8 cellular contexts compared by ENCODE assay signal in the genomic region with DNA sequence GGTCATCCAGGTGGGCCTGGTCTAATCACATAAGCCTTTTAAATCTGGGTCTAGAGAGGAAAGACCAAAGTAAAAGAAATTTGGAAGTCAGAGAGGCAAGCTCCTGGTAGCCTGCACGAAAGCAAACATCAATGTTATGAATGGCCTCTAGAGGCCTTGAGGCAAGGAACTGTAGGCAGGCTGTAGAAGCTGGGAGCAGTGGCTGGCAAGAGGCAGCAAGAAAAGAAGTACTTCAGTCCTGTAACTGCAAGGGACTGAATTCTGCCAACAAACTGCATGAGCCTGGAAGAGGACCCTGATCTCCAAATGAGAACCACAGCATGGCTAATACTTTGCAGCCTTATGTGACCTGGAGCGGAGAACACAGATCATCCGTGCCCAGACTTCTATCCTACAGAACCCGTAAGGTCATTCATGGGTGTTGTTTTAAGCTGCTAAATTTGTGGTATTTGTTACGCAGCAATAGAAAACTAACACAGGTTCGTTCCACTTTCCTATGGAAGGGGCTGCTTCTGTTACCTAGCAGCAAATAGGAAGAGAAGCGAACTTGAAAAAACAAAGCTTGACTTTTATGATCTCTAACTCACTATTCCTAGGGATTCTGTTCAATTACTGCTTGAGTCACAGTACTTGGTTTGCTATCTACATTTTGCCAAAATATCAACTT. TPM values are rescaled to one million over a fixed set of nuclear protein-coding genes. Genes with fewer than 3 reads are reported as not detected.
DNase-seq lines count a peak whose midpoint lies in the region; ATAC-seq and TF ChIP-seq lines count a peak whose summit lies in the region.

No MANE protein-coding gene starts in this region.

- no peaks in the 10 kb centered on the region for H3K27me3 Mint-ChIP-seq in type B pancreatic cell

- peaks cover 0 to 19% (median 7%) of the 10 kb centered on the region in 9 donors for H3K36me3 ChIP-seq in heart left ventricle

- TF ChIP-seq CTCF in heart left ventricle (IDR thresholded peaks at IDR 0.05) (no peak), type B pancreatic cell (conservative IDR thresholded peaks at IDR 0.05) (peak; percentile 24)

- no peak for TF ChIP-seq POLR2A in heart left ventricle (IDR thresholded peaks at IDR 0.05)

- peak overlapping the region; percentile 97 for H3K4me3 Mint-ChIP-seq in type B pancreatic cell

- peaks cover 0 to 72% (median 55%) of the 10 kb centered on the region in 12 donors for H3K4me1 ChIP-seq in heart left ventricle

- peak overlapping the region; percentile 65 to 98 (median 85) for H3K4me3 ChIP-seq in heart left ventricle

- peaks cover 32 to 49% of the 10 kb centered on the region in 2 donors for H3K36me3 Mint-ChIP-seq in activated naive CD4-positive, alpha-beta T cell treated with anti-CD3 and anti-CD28 coated beads, Interleukin-2, amount 50 U/mL, for 72 hours
- H3K36me3 Mint-ChIP-seq in type B pancreatic cell, result peaks cover 6% of the 10 kb centered on the region

- no peaks in the 10 kb centered on the region for H3K9me3 ChIP-seq in heart left ventricle

- no peaks in the 10 kb centered on the region for H3K9me3 Mint-ChIP-seq in activated naive CD4-positive, alpha-beta T cell treated with anti-CD3 and anti-CD28 coated beads, Interleukin-2, amount 50 U/mL, for 72 hours
- H3K9me3 Mint-ChIP-seq in type B pancreatic cell, result no peaks in the 10 kb centered on the region

- H3K4me1 Mint-ChIP-seq in type B pancreatic cell (ENCODE audit: unreplicated experiment), result peaks cover 32% of the 10 kb centered on the region

- peak overlapping the region; percentile 55 to 98 for H3K27ac Mint-ChIP-seq in activated naive CD4-positive, alpha-beta T cell treated with anti-CD3 and anti-CD28 coated beads, Interleukin-2, amount 50 U/mL, for 72 hours
- H3K27ac Mint-ChIP-seq in type B pancreatic cell, result peak overlapping the region; percentile 97

- peak overlapping the region; percentile 11 to 100 (median 98) for H3K27ac ChIP-seq in heart left ventricle

- DNase-seq in heart left ventricle (no peak), Right ventricle myocardium superior (no peak), kidney tubule cell (ENCODE audit: low spot score) (peak; percentile 26), type B pancreatic cell (ENCODE audit: extremely low spot score, unreplicated experiment) (no peak), AG08395 (ENCODE audit: low spot score) (no peak)
- no peak for DNase-seq in activated naive CD4-positive, alpha-beta T cell treated with anti-CD3 and anti-CD28 coated beads, Interleukin-2, amount 50 U/mL, for 72 hours (ENCODE audit: low spot score in 2 of 2)

- intact Hi-C loops in heart left ventricle (cut with DNase I), result loop anchor here in 2 of 10 donors (10.0 kb wide), 2 partner anchors 251 to 431 kb away; partner anchors contain the start of genes KDM3A (in 1 of the 2) and RNF103 (in 1 of the 2)
- intact Hi-C loops in Right ventricle myocardium superior (cut with DNase I), result no loop called here

- ATAC-seq in heart left ventricle (no peak), Right ventricle myocardium superior (ENCODE audit: poor library complexity) (no peak), GM21447 (IDR thresholded peaks at IDR 0.05; ENCODE audit: unreplicated experiment) (no peak), GM18870 (IDR thresholded peaks at IDR 0.05; ENCODE audit: unreplicated experiment) (no peak)
- no peak for ATAC-seq in activated naive CD4-positive, alpha-beta T cell treated with anti-CD3 and anti-CD28 coated beads, Interleukin-2, amount 50 U/mL, for 72 hours

- no peaks in the 10 kb centered on the region for H3K27me3 ChIP-seq in heart left ventricle

- 61 to 80% (median 76%) methylated on average over 7 of the region's 7 CpGs for WGBS in heart left ventricle, 4 donors

RNA-seq across cellular contexts. Expression of gene IMMT, which starts 1.2 kb away (rescaled TPM):
- total RNA-seq in heart left ventricle (100 to 1,000 TPM; 180 to 315 (median 231) TPM), Right ventricle myocardium superior (301 TPM), type B pancreatic cell (ENCODE audit: low replicate concordance) (83.6 and 108 TPM in 2 replicates)
- polyA plus RNA-seq in heart left ventricle, result 100 to 1,000 TPM in 1 of 2 donors, 10 to 100 TPM in 1; 62.0 to 169 TPM
- 100 to 1,000 TPM; 177 to 180 TPM for total RNA-seq in activated naive CD4-positive, alpha-beta T cell treated with anti-CD3 and anti-CD28 coated beads, Interleukin-2, amount 50 U/mL, for 72 hours

RNA-seq across cellular contexts. Expression of gene MRPL35, which starts 5.2 kb away (rescaled TPM):
- total RNA-seq in heart left ventricle (100 to 1,000 TPM in 3 of 9 donors, 10 to 100 TPM in 6; 32.8 to 159 (median 79.3) TPM), Right ventricle myocardium superior (86.5 TPM), type B pancreatic cell (ENCODE audit: low replicate concordance) (40.2 and 43.5 TPM in 2 replicates)
- polyA plus RNA-seq in heart left ventricle, result 10 to 100 TPM; 51.6 to 90.5 TPM
- 10 to 100 TPM; 47.2 to 60.5 TPM for total RNA-seq in activated naive CD4-positive, alpha-beta T cell treated with anti-CD3 and anti-CD28 coated beads, Interleukin-2, amount 50 U/mL, for 72 hours
